In the genomic region with DNA sequence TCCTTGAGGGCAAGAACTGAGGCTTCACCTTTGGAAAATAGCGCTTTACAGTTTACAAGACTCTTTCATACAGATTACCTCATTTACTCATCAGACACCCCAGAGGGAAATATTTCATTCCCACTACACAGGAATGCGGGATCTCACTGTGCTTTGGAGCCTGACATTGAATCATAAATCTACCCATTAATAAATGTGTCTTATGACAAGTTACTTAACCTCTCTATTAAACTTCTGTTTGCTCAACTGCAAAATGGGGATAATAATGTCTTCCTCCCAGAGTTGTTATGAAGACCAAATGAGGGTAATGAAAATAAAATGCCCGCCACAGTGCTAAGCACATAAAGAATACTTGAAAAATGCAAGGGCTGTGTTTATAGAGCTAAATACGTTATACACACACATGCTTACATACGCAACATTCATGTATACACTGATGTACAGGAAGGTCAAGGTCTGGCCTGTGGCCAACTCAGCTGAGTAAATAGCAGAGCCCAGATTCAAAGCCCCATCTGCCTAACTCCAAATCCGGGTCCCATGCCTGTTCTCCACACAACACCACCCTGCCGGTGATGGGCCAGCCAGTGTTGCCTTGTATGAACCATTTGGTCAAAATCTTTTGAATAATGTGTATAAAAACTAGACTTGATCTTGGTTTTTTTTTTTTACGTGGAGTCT, we compare ENCODE assay signal across 12 cellular contexts. TPM values are rescaled to one million over a fixed set of nuclear protein-coding genes. Genes with fewer than 3 reads are reported as not detected.
DNase-seq lines count a peak whose midpoint lies in the region; ATAC-seq and TF ChIP-seq lines count a peak whose summit lies in the region.
"Had no signal": no experiment of that assay in that cellular context is flagged by ENCODE, and none has a peak within 500 bp of the region (broad histone marks: within the 10 kb centered on the region; RNA-seq: fewer than 3 reads in every experiment).

No MANE protein-coding gene starts in this region.

- H3K27me3 Mint-ChIP-seq in WTC11 (ENCODE audit: low read depth) (peaks cover 5% of the 10 kb centered on the region; the same call in 1 of the 2 replicates), nephron (ENCODE audit: low read depth) (peaks cover 10% of the 10 kb centered on the region)
- H3K27me3 Mint-ChIP-seq: CD4-positive, alpha-beta T cell; stimulated activated naive CD8-positive, alpha-beta T cell treated with anti-CD3 and anti-CD28 coated beads, Interleukin-15, amount 100 ng/mL, for 72 hours had no signal

- H3K27ac Mint-ChIP-seq in WTC11 (no peak overlapping the region), nephron (peak overlapping the region in 2 of 3 experiments; percentile 81)
- H3K27ac Mint-ChIP-seq: CD4-positive, alpha-beta T cell; progenitor cell of endocrine pancreas had no signal

- H3K4me1 Mint-ChIP-seq in WTC11 (peaks cover 28% of the 10 kb centered on the region), nephron (peaks cover 42% of the 10 kb centered on the region)

- H3K36me3 Mint-ChIP-seq in WTC11 (no peaks in the 10 kb centered on the region), nephron (ENCODE audit: low read depth) (no peaks in the 10 kb centered on the region)

- ATAC-seq in WTC11: no peak
- no peak for ATAC-seq in HG02938 (IDR thresholded peaks at IDR 0.05; ENCODE audit: unreplicated experiment)
- no peak for ATAC-seq in GM19463 (IDR thresholded peaks at IDR 0.05; ENCODE audit: unreplicated experiment)
- ATAC-seq: body of pancreas; stimulated activated naive CD8-positive, alpha-beta T cell treated with anti-CD3 and anti-CD28 coated beads, Interleukin-15, amount 100 ng/mL, for 72 hours had no signal

- no peak overlapping the region for H3K4me3 Mint-ChIP-seq in WTC11
- no peak overlapping the region for H3K4me3 Mint-ChIP-seq in nephron
- H3K4me3 Mint-ChIP-seq: CD4-positive, alpha-beta T cell; stimulated activated naive CD8-positive, alpha-beta T cell treated with anti-CD3 and anti-CD28 coated beads, Interleukin-15, amount 100 ng/mL, for 72 hours had no signal

- CTCF ChIA-PET in WTC11 (lab: Charles Lee): interaction anchor here (0.6 kb wide), 1 partner anchor 31 kb away, joined by 3 read pairs; no protein-coding TSS in a partner anchor

- TF ChIP-seq CTCF in WTC11 (IDR thresholded peaks at IDR 0.05): no peak
- TF ChIP-seq CTCF in nephron (IDR thresholded peaks at IDR 0.05; ENCODE audit: unreplicated experiment in 3 of 3): no peak

- POLR2A ChIA-PET in WTC11 (lab: Charles Lee): no interaction called here

- no peaks in the 10 kb centered on the region for H3K9me3 Mint-ChIP-seq in WTC11
- H3K9me3 Mint-ChIP-seq in nephron: no peaks in the 10 kb centered on the region
- H3K9me3 Mint-ChIP-seq: CD4-positive, alpha-beta T cell; stimulated activated naive CD8-positive, alpha-beta T cell treated with anti-CD3 and anti-CD28 coated beads, Interleukin-15, amount 100 ng/mL, for 72 hours had no signal

- DNase-seq in EL (peak; percentile 47), NCI-H146 (lab: John Stamatoyannopoulos, UW) (peak; percentile 74), WTC11 (ENCODE audit: low spot score) (no peak), SKM-1 treated with dmso at 0.1 percent for 144 hours (lab: John Stamatoyannopoulos, UW; ENCODE audit: unreplicated experiment) (no peak)
- DNase-seq: CD4-positive, alpha-beta T cell; NCI-H1930; stimulated activated naive CD8-positive, alpha-beta T cell treated with anti-CD3 and anti-CD28 coated beads, Interleukin-15, amount 100 ng/mL, for 72 hours had no signal

TF ChIP-seq in WTC11, 78 proteins besides CTCF, POLR2A, EP300 and RAD21:
- TF ChIP-seq JUN (CRISPR knock-in tag; IDR thresholded peaks at IDR 0.05) (no peak), OVOL2 (CRISPR knock-in tag; IDR thresholded peaks at IDR 0.05; ENCODE audit: borderline replicate concordance) (no peak), ZNF671 (CRISPR knock-in tag; IDR thresholded peaks at IDR 0.05) (no peak), ZNF263 (CRISPR knock-in tag; IDR thresholded peaks at IDR 0.05; ENCODE audit: low read depth) (no peak), ZNF232 (CRISPR knock-in tag; IDR thresholded peaks at IDR 0.05) (no peak), RORB (CRISPR knock-in tag; IDR thresholded peaks at IDR 0.05) (no peak), GABPB1 (CRISPR knock-in tag; IDR thresholded peaks at IDR 0.05) (peak; percentile 58; the same call in 1 of the 2 replicates), TCF7 (CRISPR knock-in tag; IDR thresholded peaks at IDR 0.05; ENCODE audit: low read depth) (no peak)
- TF ChIP-seq, protein P1, sequence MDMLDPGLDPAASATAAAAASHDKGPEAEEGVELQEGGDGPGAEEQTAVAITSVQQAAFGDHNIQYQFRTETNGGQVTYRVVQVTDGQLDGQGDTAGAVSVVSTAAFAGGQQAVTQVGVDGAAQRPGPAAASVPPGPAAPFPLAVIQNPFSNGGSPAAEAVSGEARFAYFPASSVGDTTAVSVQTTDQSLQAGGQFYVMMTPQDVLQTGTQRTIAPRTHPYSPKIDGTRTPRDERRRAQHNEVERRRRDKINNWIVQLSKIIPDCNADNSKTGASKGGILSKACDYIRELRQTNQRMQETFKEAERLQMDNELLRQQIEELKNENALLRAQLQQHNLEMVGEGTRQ (CRISPR knock-in tag; IDR thresholded peaks at IDR 0.05): no peak
TF ChIP-seq in WTC11: peak in this region for 1.

RNA-seq across cellular contexts. Expression of a gene that starts 56.6 kb away (rescaled TPM):
- total RNA-seq in WTC11 (2021): 378 to 418 TPM (median 391 TPM) in 3 replicates

Comparison
In these comparisons a context has a peak if more than half of its experiments do, and no peak if none do; other contexts are left out.
1. DNase-seq: peak in EL (single experiment) and NCI-H146 (single experiment); none in WTC11 (single experiment) and SKM-1 treated with dmso at 0.1 percent for 144 hours (single experiment).